Comparison of ENCODE assay signal across 8 cellular contexts in the genomic region with DNA sequence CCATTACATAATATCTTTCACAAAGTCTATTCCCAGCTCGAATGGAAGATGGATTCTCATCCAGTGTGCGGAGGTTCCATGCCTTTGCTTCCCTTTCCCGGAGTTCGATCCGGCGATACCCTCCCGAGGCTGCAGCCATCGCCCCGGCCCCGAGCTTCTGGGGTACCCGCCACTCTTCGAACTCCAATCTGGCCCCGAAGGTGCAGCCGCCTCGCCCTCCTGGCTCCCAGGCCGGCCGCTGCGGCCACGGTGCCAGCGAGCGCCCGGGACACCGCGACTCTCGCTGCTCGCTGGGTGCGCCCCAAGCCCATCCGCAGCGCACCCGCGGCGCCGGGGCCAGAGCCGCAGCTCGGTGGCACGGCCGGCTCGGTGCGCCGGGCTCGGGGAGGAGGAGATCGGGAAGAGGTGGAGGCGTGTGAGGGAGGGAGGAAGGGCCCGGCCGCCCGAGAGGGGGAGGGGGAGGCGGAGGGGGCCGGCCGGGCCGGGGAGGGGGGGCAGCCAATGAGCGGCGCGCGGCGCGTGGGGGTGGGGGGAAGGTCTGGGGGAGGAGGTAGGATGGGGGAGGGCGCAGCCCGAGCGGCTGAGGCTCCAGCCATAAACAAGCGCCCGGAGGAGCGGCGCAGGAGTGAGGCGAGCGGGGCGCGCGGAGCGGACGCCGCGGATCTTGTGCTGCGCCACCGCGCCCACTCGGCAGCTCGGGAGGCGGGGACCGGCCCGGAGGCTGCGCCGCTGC. TPM values are rescaled to one million over a fixed set of nuclear protein-coding genes. Genes with fewer than 3 reads are reported as not detected.
DNase-seq lines count a peak whose midpoint lies in the region; ATAC-seq, FAIRE-seq and TF ChIP-seq lines count a peak whose summit lies in the region.

A gene with protein sequence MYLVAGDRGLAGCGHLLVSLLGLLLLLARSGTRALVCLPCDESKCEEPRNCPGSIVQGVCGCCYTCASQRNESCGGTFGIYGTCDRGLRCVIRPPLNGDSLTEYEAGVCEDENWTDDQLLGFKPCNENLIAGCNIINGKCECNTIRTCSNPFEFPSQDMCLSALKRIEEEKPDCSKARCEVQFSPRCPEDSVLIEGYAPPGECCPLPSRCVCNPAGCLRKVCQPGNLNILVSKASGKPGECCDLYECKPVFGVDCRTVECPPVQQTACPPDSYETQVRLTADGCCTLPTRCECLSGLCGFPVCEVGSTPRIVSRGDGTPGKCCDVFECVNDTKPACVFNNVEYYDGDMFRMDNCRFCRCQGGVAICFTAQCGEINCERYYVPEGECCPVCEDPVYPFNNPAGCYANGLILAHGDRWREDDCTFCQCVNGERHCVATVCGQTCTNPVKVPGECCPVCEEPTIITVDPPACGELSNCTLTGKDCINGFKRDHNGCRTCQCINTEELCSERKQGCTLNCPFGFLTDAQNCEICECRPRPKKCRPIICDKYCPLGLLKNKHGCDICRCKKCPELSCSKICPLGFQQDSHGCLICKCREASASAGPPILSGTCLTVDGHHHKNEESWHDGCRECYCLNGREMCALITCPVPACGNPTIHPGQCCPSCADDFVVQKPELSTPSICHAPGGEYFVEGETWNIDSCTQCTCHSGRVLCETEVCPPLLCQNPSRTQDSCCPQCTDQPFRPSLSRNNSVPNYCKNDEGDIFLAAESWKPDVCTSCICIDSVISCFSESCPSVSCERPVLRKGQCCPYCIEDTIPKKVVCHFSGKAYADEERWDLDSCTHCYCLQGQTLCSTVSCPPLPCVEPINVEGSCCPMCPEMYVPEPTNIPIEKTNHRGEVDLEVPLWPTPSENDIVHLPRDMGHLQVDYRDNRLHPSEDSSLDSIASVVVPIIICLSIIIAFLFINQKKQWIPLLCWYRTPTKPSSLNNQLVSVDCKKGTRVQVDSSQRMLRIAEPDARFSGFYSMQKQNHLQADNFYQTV (plus strand): TSS at position 622 of the 733 bp plus-strand sequence. CDS start 515 bp downstream, outside the sequence.

- H3K27ac ChIP-seq in GM12878 (ENCODE audit: control insufficient read depth, insufficient read depth) (no peak within 1 kb of the TSS), hepatocyte (peak within 1 kb of the TSS; percentile 90)

- TF ChIP-seq POLR2A in GM12878 (IDR thresholded peaks at IDR 0.05; ENCODE audit: low read depth, low read length), result 0 out of 2 replicates have a peak, but pooled peaks have one; percentile 34

- H3K4me1 Mint-ChIP-seq in Caco-2 (ENCODE audit: low read depth, unreplicated experiment), result peaks cover 56% of the 10 kb centered on the region
- H3K4me1 Mint-ChIP-seq in T-helper 2 cell treated with Interferon-gamma antibody and Interleukin-4, amounts not matched to agents 5 μg/mL and 100 μg/mL, for 36 hours (ENCODE audit: low read depth), result peaks cover 23% of the 10 kb centered on the region

- H3K4me1 ChIP-seq in Caco-2 (peaks cover 48% of the 10 kb centered on the region), GM12878 (ENCODE audit: control insufficient read depth, insufficient read depth, low read length) (peaks cover 9% of the 10 kb centered on the region), hepatocyte (ENCODE audit: insufficient read depth) (peaks cover 9% of the 10 kb centered on the region)

- in situ Hi-C loops in GM12878 (cut with MboI), result no loop called here

- no peaks in the 10 kb centered on the region for H3K27me3 ChIP-seq in Caco-2 (replicated peaks; ENCODE audit: control insufficient read depth, insufficient read depth, low read length)
- H3K27me3 ChIP-seq in GM12878 (replicated peaks in 1 of 2; ENCODE audit: control insufficient read depth in 2 of 2, insufficient read depth in 2 of 2, low read length in 1 of 2), result peaks cover 1 to 7% of the 10 kb centered on the region in 2 experiments; a peak in 3 of 4 replicates
- H3K27me3 ChIP-seq in hepatocyte, result no peaks in the 10 kb centered on the region

- CTCF ChIA-PET in Caco-2 (lab: Charles Lee) (interaction anchor here (0.6 to 3.0 kb wide), 6 partner anchors 17 to 276 kb away, joined by 3 to 18 read pairs (median 4); no protein-coding TSS in a partner anchor), GM12878 (lab: Yijun Ruan, JAX) (interaction anchor here (0.9 to 3.7 kb wide), 6 partner anchors 25 to 430 kb away, joined by 3 to 44 read pairs (median 4); no protein-coding TSS in a partner anchor)

- no peaks in the 10 kb centered on the region for H3K27me3 Mint-ChIP-seq in Caco-2 (ENCODE audit: insufficient read depth, unreplicated experiment)
- peaks cover 68% of the 10 kb centered on the region for H3K27me3 Mint-ChIP-seq in T-helper 2 cell treated with Interferon-gamma antibody and Interleukin-4, amounts not matched to agents 5 μg/mL and 100 μg/mL, for 36 hours (ENCODE audit: low read depth)

- BruUV-seq in Caco-2 (replicated peaks; lab: Mats Ljungman, UMichigan) (no TSS peak), GM12878 (replicated peaks; lab: Mats Ljungman, UMichigan) (no TSS peak)

- H3K79me2 ChIP-seq in GM12878 (ENCODE audit: control insufficient read depth, insufficient read depth, low read length), result no peaks in the 10 kb centered on the region
- peaks cover 36% of the 10 kb centered on the region for H3K79me2 ChIP-seq in hepatocyte

- DNase-seq in Caco-2, result peak; percentile 89 to 91
- peak; percentile 86 for DNase-seq in GM20000 (ENCODE audit: low spot score)
- peak; percentile 52 for DNase-seq in HPDE6-E6E7 (ENCODE audit: extremely low spot score)
- peak; percentile 64 for DNase-seq in T-helper 2 cell treated with Interferon-gamma antibody and Interleukin-4, amounts not matched to agents 5 μg/mL and 100 μg/mL, for 36 hours (ENCODE audit: low spot score)
- DNase-seq in GM12878 (ENCODE audit: low read depth, low spot score), result no peak
- DNase-seq in hepatocyte (ENCODE audit: low spot score), result peak; percentile 96
- DNase-seq in putamen (ENCODE audit: low spot score), result peak; percentile 86
- DNase-seq in GDM1 (lab: John Stamatoyannopoulos, UW), result no peak

- no peaks in the 10 kb centered on the region for H3K9me3 Mint-ChIP-seq in Caco-2 (ENCODE audit: unreplicated experiment)
- no peaks in the 10 kb centered on the region for H3K9me3 Mint-ChIP-seq in T-helper 2 cell treated with Interferon-gamma antibody and Interleukin-4, amounts not matched to agents 5 μg/mL and 100 μg/mL, for 36 hours

- SMC1A ChIA-PET in GM12878 (lab: Charles Lee; ENCODE audit: uncharacterized antibody, unreplicated experiment), result interaction anchor here (1.4 to 2.3 kb wide), 2 partner anchors 20 to 310 kb away, joined by 5 read pairs; no protein-coding TSS in a partner anchor

- H3K4me2 ChIP-seq in GM12878 (ENCODE audit: control insufficient read depth, insufficient read depth), result peak within 1 kb of the TSS; percentile 32
- peak within 1 kb of the TSS; percentile 85 for H3K4me2 ChIP-seq in hepatocyte

- no peaks in the 10 kb centered on the region for H3K9me2 ChIP-seq in hepatocyte (replicated peaks; ENCODE audit: insufficient read depth)

- no peak for FAIRE-seq in GM12878 (lab: Jason Lieb, UNC)

- H3K4me3 ChIP-seq in Caco-2 (ENCODE audit: low read depth, low read length) (peak within 1 kb of the TSS; percentile 97), GM12878 (peak within 1 kb of the TSS; percentile 49; the same call in 1 of the 2 replicates), hepatocyte (peak within 1 kb of the TSS; percentile 95)

- peak; percentile 45 for ATAC-seq in GM12878

- POLR2A ChIA-PET in Caco-2 (lab: Charles Lee) (interaction anchor here (0.5 to 1.3 kb wide), 5 partner anchors 16 to 242 kb away, joined by 3 to 5 read pairs (median 3); no protein-coding TSS in a partner anchor), GM12878 (lab: Charles Lee) (interaction anchor here (0.6 kb wide), 1 partner anchor 49 kb away, joined by 3 read pairs; no protein-coding TSS in a partner anchor)

- no peaks in the 10 kb centered on the region for H3K9me3 ChIP-seq in Caco-2
- H3K9me3 ChIP-seq in GM12878 (replicated peaks; ENCODE audit: control insufficient read depth, insufficient read depth, low read length), result no peaks in the 10 kb centered on the region
- H3K9me3 ChIP-seq in hepatocyte (ENCODE audit: low read depth), result no peaks in the 10 kb centered on the region

- H3K9ac ChIP-seq in GM12878 (ENCODE audit: control insufficient read depth, insufficient read depth, low read length), result no peak within 1 kb of the TSS

- TF ChIP-seq RAD21 in GM12878 (IDR thresholded peaks at IDR 0.05; ENCODE audit: insufficient read depth, low read depth, low read length), result no peak

- H3K36me3 ChIP-seq in Caco-2 (ENCODE audit: control insufficient read depth, insufficient read depth, low read length) (no peaks in the 10 kb centered on the region), GM12878 (ENCODE audit: control insufficient read depth in 2 of 2, insufficient read depth in 2 of 2, low read length in 1 of 2) (no peaks in the 10 kb centered on the region), hepatocyte (replicated peaks; ENCODE audit: insufficient read depth, low read depth) (no peaks in the 10 kb centered on the region)

- WGBS in GM12878 (ENCODE audit: insufficient coverage, insufficient replicate concordance, low lambda C conversion rate, missing lambda C conversion rate), result 43% methylated on average over 51 of the region's 82 CpGs
- WGBS in hepatocyte (ENCODE audit: low lambda C conversion rate, missing lambda C conversion rate), result under 1% methylated on average over 43 of the region's 82 CpGs

- H3K27ac Mint-ChIP-seq in Caco-2 (ENCODE audit: unreplicated experiment), result peak within 1 kb of the TSS; percentile 93
- H3K27ac Mint-ChIP-seq in T-helper 2 cell treated with Interferon-gamma antibody and Interleukin-4, amounts not matched to agents 5 μg/mL and 100 μg/mL, for 36 hours, result no peak within 1 kb of the TSS

- intact Hi-C loops in Caco-2 (cut with micrococcal nuclease; ENCODE audit: unreplicated experiment), result loop anchor here (10.0 kb wide), 1 partner anchor 429 kb away; no protein-coding TSS in a partner anchor
- intact Hi-C loops in GM12878 (cut with micrococcal nuclease; ENCODE audit: unreplicated experiment), result loop anchor here (10.0 kb wide), 2 partner anchors 381 to 429 kb away; no protein-coding TSS in a partner anchor

- H4K20me1 ChIP-seq in GM12878 (ENCODE audit: control insufficient read depth, insufficient read depth), result no peaks in the 10 kb centered on the region; the same call in 1 of the 2 replicates
- H4K20me1 ChIP-seq in hepatocyte (ENCODE audit: insufficient read depth, poor library complexity, severe bottlenecking), result peaks cover 6% of the 10 kb centered on the region

- H3K36me3 Mint-ChIP-seq in Caco-2 (ENCODE audit: insufficient read depth, unreplicated experiment), result peaks cover 53% of the 10 kb centered on the region
- H3K36me3 Mint-ChIP-seq in T-helper 2 cell treated with Interferon-gamma antibody and Interleukin-4, amounts not matched to agents 5 μg/mL and 100 μg/mL, for 36 hours (ENCODE audit: low read depth), result no peaks in the 10 kb centered on the region

- RAD21 ChIA-PET in GM12878 (lab: Charles Lee; ENCODE audit: unreplicated experiment), result interaction anchor here (0.9 to 1.3 kb wide), 2 partner anchors 152 to 304 kb away, joined by 3 to 4 read pairs; no protein-coding TSS in a partner anchor

- peak within 1 kb of the TSS; percentile 97 for H3K4me3 Mint-ChIP-seq in Caco-2 (ENCODE audit: unreplicated experiment)
- peak within 1 kb of the TSS; percentile 70 for H3K4me3 Mint-ChIP-seq in T-helper 2 cell treated with Interferon-gamma antibody and Interleukin-4, amounts not matched to agents 5 μg/mL and 100 μg/mL, for 36 hours

- H2AFZ ChIP-seq in GM12878 (ENCODE audit: control insufficient read depth, low read depth, low read length) (peak within 1 kb of the TSS; percentile 25; the same call in 1 of the 2 replicates), hepatocyte (peak within 1 kb of the TSS; percentile 81)

- TF ChIP-seq CTCF in Caco-2 (IDR thresholded peaks at IDR 0.05; ENCODE audit: insufficient read depth in 1 of 2, low read depth in 1 of 2, low read length in 1 of 2, severe bottlenecking in 1 of 2, unreplicated experiment in 1 of 2), result no peak
- no peak for TF ChIP-seq CTCF in GM20000 (IDR thresholded peaks at IDR 0.05; ENCODE audit: extremely low read depth, missing control alignments)
- no peak for TF ChIP-seq CTCF in GM12878 (IDR thresholded peaks at IDR 0.05 in 2 of 3, conservative IDR thresholded peaks at IDR 0.05 in 1 of 3; ENCODE audit: control insufficient read depth in 2 of 3, extremely low read depth in 1 of 3, insufficient read depth in 1 of 3, low read depth in 3 of 3, low read length in 3 of 3)
- no peak for TF ChIP-seq CTCF in hepatocyte (IDR thresholded peaks at IDR 0.05; ENCODE audit: poor library complexity)

- TF ChIP-seq EP300 in GM12878 (IDR thresholded peaks at IDR 0.05; ENCODE audit: borderline replicate concordance in 1 of 2, control insufficient read depth in 1 of 2, low read depth in 2 of 2, low read length in 2 of 2), result no peak

RNA-seq across cellular contexts. Expression of the gene that starts here (rescaled TPM):
- total RNA-seq in Caco-2 (2022) (270 and 292 TPM in 2 replicates), GM12878 (2014; rRNA removed) (7.2 and 7.4 TPM in 2 replicates), GM12878 (2014; rRNA removed; fragmentation: Illumina TruSeq; extraction: Trizol) (2.8 and 3.9 TPM in 2 replicates), GM12878 (2021) (6.5 and 7.0 TPM in 2 replicates), hepatocyte (40.8 and 49.0 TPM in 2 replicates)
- 29.3 and 44.0 TPM in 2 replicates for total RNA-seq in GM12878 (2013; cell fraction: nucleolus; rRNA removed)
- polyA plus RNA-seq in GM12878 (2011; ENCODE audit: low read depth), result 1.0 TPM
- polyA plus RNA-seq in GM12878 (2011; rRNA removed) (1.0 and 1.3 TPM in 2 replicates), GM12878 (2014; fragmentation: Illumina TruSeq; extraction: Trizol) (3.6 and 3.8 TPM in 2 replicates), GM12878 (2014; fragmentation: Nextera tagmentation; extraction: Ambion mirVana) (1 to 10 TPM; 2.1 to 2.4 TPM), GM12878 (2014; rRNA removed) (3.4 and 3.9 TPM in 2 replicates), GM12878 (2016; fragmentation: Nextera tagmentation; extraction: Ambion mirVana) (under 1 TPM; 0.42 to 0.63 TPM), hepatocyte (19.1 and 23.0 TPM in 2 replicates)
- polyA plus RNA-seq in GM12878 (2011; cell fraction: cytosol; rRNA removed), result 1.2 and 1.5 TPM in 2 replicates
- 1.0 and 2.2 TPM in 2 replicates for polyA plus RNA-seq in GM12878 (2011; cell fraction: nucleus; rRNA removed)
- 1.5 and 3.6 TPM in 2 replicates for polyA plus RNA-seq in GM12878 (2012)
- polyA minus RNA-seq in GM12878 (2011; rRNA and poly(A)+ RNA removed), result 3.4 and 8.1 TPM in 2 replicates
- 3.7 and 4.2 TPM in 2 replicates for polyA minus RNA-seq in GM12878 (2011; cell fraction: cytosol; rRNA and poly(A)+ RNA removed)
- polyA minus RNA-seq in GM12878 (2011; cell fraction: nucleus; rRNA and poly(A)+ RNA removed), result 5.0 and 9.1 TPM in 2 replicates

Comparison
In these comparisons a context has a peak if more than half of its experiments do, and no peak if none do; other contexts are left out.
1. DNase-seq: peak in Caco-2 (2 of 2), GM20000 (single experiment), HPDE6-E6E7 (single experiment), T-helper 2 cell treated with Interferon-gamma antibody and Interleukin-4, amounts not matched to agents 5 μg/mL and 100 μg/mL, for 36 hours (single experiment), hepatocyte (single experiment) and putamen (single experiment); none in GM12878 (single experiment) and GDM1 (single experiment).
2. Peak in every context shown above with its lines, with median percentiles within 50 percentile points of each other: H3K4me3 ChIP-seq.